14 cellular contexts compared by ENCODE assay signal in the genomic region with DNA sequence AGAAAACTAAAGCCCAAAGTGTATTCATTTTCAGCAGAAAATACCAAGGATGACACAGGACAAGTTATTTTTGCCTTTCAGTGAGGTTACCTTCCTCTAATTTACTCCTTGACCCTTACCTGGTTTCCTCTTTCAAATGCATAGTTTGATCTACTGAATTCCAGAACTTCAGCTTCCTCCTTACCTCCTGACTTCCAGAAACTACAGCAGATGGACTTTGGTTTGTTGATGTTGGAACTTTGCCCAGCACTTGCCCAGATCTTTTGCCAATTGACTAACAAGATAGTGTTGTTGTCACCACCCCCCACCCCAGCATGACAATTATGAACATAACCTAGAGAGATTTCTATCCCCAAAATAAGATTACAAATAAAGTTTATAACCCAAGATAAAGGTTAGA.
DNase-seq lines count a peak whose midpoint lies in the region; ATAC-seq and TF ChIP-seq lines count a peak whose summit lies in the region.
"Had no signal": no experiment of that assay in that cellular context is flagged by ENCODE, and none has a peak within 500 bp of the region (broad histone marks: within the 10 kb centered on the region; RNA-seq: fewer than 3 reads in every experiment).

No MANE protein-coding gene starts in this region.

- no peak overlapping the region for H2BK15ac ChIP-seq in mesendoderm (replicated peaks; ENCODE audit: low read depth)

- H3K9ac ChIP-seq in mesendoderm (ENCODE audit: low read length), result no peak overlapping the region

- H3K27me3 ChIP-seq in transverse colon, result no peaks in the 10 kb centered on the region
- no peaks in the 10 kb centered on the region for H3K27me3 ChIP-seq in mesendoderm (ENCODE audit: insufficient read depth, low read length, poor library complexity)
- H3K27me3 ChIP-seq: ascending aorta, upper lobe of right lung had no signal

- H3K4me3 ChIP-seq in transverse colon (no peak overlapping the region), mesendoderm (ENCODE audit: low read length) (no peak overlapping the region)
- H3K4me3 ChIP-seq: ascending aorta, upper lobe of right lung had no signal

- H3K9me3 ChIP-seq in transverse colon, result no peaks in the 10 kb centered on the region
- H3K9me3 ChIP-seq: ascending aorta, upper lobe of right lung had no signal

- H4K8ac ChIP-seq in mesendoderm (ENCODE audit: low read depth, low read length), result no peak overlapping the region

- no peak overlapping the region for H3K18ac ChIP-seq in mesendoderm (ENCODE audit: low read length)

- no peak overlapping the region for H2BK5ac ChIP-seq in mesendoderm (ENCODE audit: low read length)

- H3K27ac ChIP-seq in VCaP (peak overlapping the region; percentile 78), transverse colon (no peak overlapping the region), mesendoderm (ENCODE audit: low read depth, low read length) (no peak overlapping the region)
- H3K27ac ChIP-seq: ascending aorta, foreskin keratinocyte, upper lobe of right lung had no signal

- no peak overlapping the region for H3K56ac ChIP-seq in mesendoderm (ENCODE audit: low read length)

- H3K79me1 ChIP-seq in mesendoderm (ENCODE audit: low read length), result no peaks in the 10 kb centered on the region

- H3K4me2 ChIP-seq in mesendoderm (ENCODE audit: low read length), result no peak overlapping the region

- H3K36me3 ChIP-seq in transverse colon, result no peaks in the 10 kb centered on the region
- H3K36me3 ChIP-seq in mesendoderm (ENCODE audit: control insufficient read depth, insufficient read depth, low read length), result no peaks in the 10 kb centered on the region
- H3K36me3 ChIP-seq: ascending aorta, upper lobe of right lung had no signal

- no peak overlapping the region for H3K23ac ChIP-seq in mesendoderm (ENCODE audit: low read length)

- H3K36me3 Mint-ChIP-seq in activated naive CD4-positive, alpha-beta T cell treated with anti-CD3 and anti-CD28 coated beads, Interleukin-2, amount 50 U/mL, for 72 hours, result no peaks in the 10 kb centered on the region

- H3K9me3 Mint-ChIP-seq in activated naive CD4-positive, alpha-beta T cell treated with anti-CD3 and anti-CD28 coated beads, Interleukin-2, amount 50 U/mL, for 72 hours, result peaks cover 4 to 5% of the 10 kb centered on the region in 2 donors

- no peak overlapping the region for H2AK5ac ChIP-seq in mesendoderm (ENCODE audit: low read length)

- no peak overlapping the region for H2BK120ac ChIP-seq in mesendoderm (ENCODE audit: low read depth, low read length)

- TF ChIP-seq CTCF in VCaP (conservative IDR thresholded peaks at IDR 0.05) (no peak), transverse colon (IDR thresholded peaks at IDR 0.05) (no peak)

- no peaks in the 10 kb centered on the region for H3K79me2 ChIP-seq in mesendoderm (ENCODE audit: control insufficient read depth, insufficient read depth, low read length)

- intact Hi-C loops in transverse colon (cut with DNase I; ENCODE audit: low total_unique reads), result no loop called here

- TF ChIP-seq EP300 in transverse colon (IDR thresholded peaks at IDR 0.05; ENCODE audit: low read depth), result no peak

- DNase-seq in NCI-H524 (lab: John Stamatoyannopoulos, UW), result peak; percentile 5 to 38
- DNase-seq in NCI-H524 treated with DMSO at 0.1 percent for 48 hours (lab: John Stamatoyannopoulos, UW), result no peak
- peak; percentile 33 for DNase-seq in glomerular endothelial cell (ENCODE audit: extremely low read depth, low read depth, low spot score)
- DNase-seq in transverse colon, result peak; percentile 68
- no peak for DNase-seq in mesendoderm
- DNase-seq in activated naive CD4-positive, alpha-beta T cell treated with anti-CD3 and anti-CD28 coated beads, Interleukin-2, amount 50 U/mL, for 72 hours (ENCODE audit: low spot score in 2 of 2), result no peak
- DNase-seq: foreskin keratinocyte, KG1, retina, T-helper 2 cell, upper lobe of right lung had no signal

- H3K4me1 ChIP-seq in transverse colon (peaks cover 0 to 14% (median 5%) of the 10 kb centered on the region in 4 donors), mesendoderm (ENCODE audit: control insufficient read depth, low read depth, low read length) (no peaks in the 10 kb centered on the region)
- H3K4me1 ChIP-seq: ascending aorta, foreskin keratinocyte, upper lobe of right lung had no signal

- no peak overlapping the region for H4K5ac ChIP-seq in mesendoderm (ENCODE audit: low read length)

- H3K27ac Mint-ChIP-seq in activated naive CD4-positive, alpha-beta T cell treated with anti-CD3 and anti-CD28 coated beads, Interleukin-2, amount 50 U/mL, for 72 hours, result no peak overlapping the region

- TF ChIP-seq POLR2A in transverse colon (IDR thresholded peaks at IDR 0.05), result no peak

- no peak for ATAC-seq in HG02678 (IDR thresholded peaks at IDR 0.05; ENCODE audit: unreplicated experiment)
- no peak for ATAC-seq in activated naive CD4-positive, alpha-beta T cell treated with anti-CD3 and anti-CD28 coated beads, Interleukin-2, amount 50 U/mL, for 72 hours
- ATAC-seq: foreskin keratinocyte, upper lobe of right lung had no signal

- H3K4ac ChIP-seq in mesendoderm (ENCODE audit: low read depth, low read length), result no peak overlapping the region

- in situ Hi-C loops in transverse colon (cut with MboI; ENCODE audit: low pct_ligation_motif_present in 1 of 4, low pct_unique_long_range_greater_than_20kb in 1 of 4, low sequenced_read_pairs in 3 of 4), result no loop called here

Comparison
In these comparisons a context has a peak if more than half of its experiments do, and no peak if none do; other contexts are left out.
1. DNase-seq: peak in NCI-H524 (2 of 2), glomerular endothelial cell (single experiment) and transverse colon (single experiment); none in NCI-H524 treated with DMSO at 0.1 percent for 48 hours (single experiment), mesendoderm (single experiment) and activated naive CD4-positive, alpha-beta T cell treated with anti-CD3 and anti-CD28 coated beads, Interleukin-2, amount 50 U/mL, for 72 hours (0 of 2).